In genomic region chr13:41286370-41286769, GRCh38 we compare ENCODE assay signal across 16 cellular contexts. TPM values are rescaled to one million over a fixed set of nuclear protein-coding genes. Genes with fewer than 3 reads are reported as not detected.
A peak's percentile ranks its signal among the peaks of the same experiment; 100 is the strongest.
DNase-seq lines count a peak whose midpoint lies in the region; ATAC-seq and TF ChIP-seq lines count a peak whose summit lies in the region.
"Had no signal": no experiment of that assay in that cellular context is flagged by ENCODE, and none has a peak within 500 bp of the region (broad histone marks: within the 10 kb centered on the region; RNA-seq: fewer than 3 reads in every experiment).

No MANE protein-coding gene starts in this region.

- no peak overlapping the region for H3K4me3 ChIP-seq in DND-41 (ENCODE audit: low read depth in 1 of 2, low read length in 2 of 2)
- H3K4me3 ChIP-seq: HAP-1 had no signal

- H3K9me3 ChIP-seq in DND-41 (ENCODE audit: insufficient read depth, low read length, severe bottlenecking) (no peaks in the 10 kb centered on the region), T-helper 17 cell (ENCODE audit: control insufficient read depth, low read length, poor library complexity, severe bottlenecking) (no peaks in the 10 kb centered on the region)

- peaks cover 7% of the 10 kb centered on the region for H3K36me3 Mint-ChIP-seq in activated naive CD4-positive, alpha-beta T cell treated with anti-CD3 and anti-CD28 coated beads, Interleukin-2, amount 50 U/mL, for 24 hours
- H3K36me3 Mint-ChIP-seq in activated naive CD4-positive, alpha-beta T cell treated with anti-CD3 and anti-CD28 coated beads, Interleukin-2, amount 10 ng/mL, durations not matched to agents 7 days and 5 days: peaks cover 7% of the 10 kb centered on the region
- H3K36me3 Mint-ChIP-seq in T-helper 17 cell (ENCODE audit: low read depth): peaks cover under 1% of the 10 kb centered on the region
- peaks cover 0 to under 1% (median 0%) of the 10 kb centered on the region in 3 donors for H3K36me3 Mint-ChIP-seq in immature natural killer cell

- no peaks in the 10 kb centered on the region for H3K27me3 ChIP-seq in DND-41 (ENCODE audit: insufficient read depth, low read length, poor library complexity)

- no peak for TF ChIP-seq CTCF in DND-41 (IDR thresholded peaks at IDR 0.05; ENCODE audit: borderline replicate concordance, extremely low read depth, low read length, poor library complexity, severe bottlenecking)

- peaks cover 48% of the 10 kb centered on the region for H3K4me1 Mint-ChIP-seq in activated naive CD4-positive, alpha-beta T cell treated with anti-CD3 and anti-CD28 coated beads, Interleukin-2, amount 50 U/mL, for 24 hours
- peaks cover 16% of the 10 kb centered on the region for H3K4me1 Mint-ChIP-seq in activated naive CD4-positive, alpha-beta T cell treated with anti-CD3 and anti-CD28 coated beads, Interleukin-2, amount 10 ng/mL, durations not matched to agents 7 days and 5 days
- H3K4me1 Mint-ChIP-seq in T-helper 17 cell: peaks cover 7% of the 10 kb centered on the region
- no peaks in the 10 kb centered on the region for H3K4me1 Mint-ChIP-seq in immature natural killer cell

- no peak overlapping the region for H3K9ac ChIP-seq in DND-41 (ENCODE audit: low read depth, low read length)

- no peaks in the 10 kb centered on the region for H3K27me3 Mint-ChIP-seq in activated naive CD4-positive, alpha-beta T cell treated with anti-CD3 and anti-CD28 coated beads, Interleukin-2, amount 50 U/mL, for 24 hours
- no peaks in the 10 kb centered on the region for H3K27me3 Mint-ChIP-seq in activated naive CD4-positive, alpha-beta T cell treated with anti-CD3 and anti-CD28 coated beads, Interleukin-2, amount 10 ng/mL, durations not matched to agents 7 days and 5 days
- H3K27me3 Mint-ChIP-seq in T-helper 17 cell (peaks cover 3% of the 10 kb centered on the region), immature natural killer cell (ENCODE audit: low read depth in 3 of 3) (peaks cover 0 to 7% (median 4%) of the 10 kb centered on the region in 3 donors)

- H3K27ac ChIP-seq in DND-41 (ENCODE audit: low read length): no peak overlapping the region
- H3K27ac ChIP-seq: RWPE1 had no signal

- no peak overlapping the region for H2AFZ ChIP-seq in DND-41 (ENCODE audit: low read depth, low read length)

- no peaks in the 10 kb centered on the region for H3K36me3 ChIP-seq in DND-41 (ENCODE audit: insufficient read depth, low read length)
- H3K36me3 ChIP-seq: HAP-1 had no signal

- peak overlapping the region; percentile 71 for H3K4me3 Mint-ChIP-seq in activated naive CD4-positive, alpha-beta T cell treated with anti-CD3 and anti-CD28 coated beads, Interleukin-2, amount 50 U/mL, for 24 hours
- H3K4me3 Mint-ChIP-seq in activated naive CD4-positive, alpha-beta T cell treated with anti-CD3 and anti-CD28 coated beads, Interleukin-2, amount 10 ng/mL, durations not matched to agents 7 days and 5 days: no peak overlapping the region
- H3K4me3 Mint-ChIP-seq in T-helper 17 cell (peak overlapping the region; percentile 43), immature natural killer cell (no peak overlapping the region)

- H3K79me2 ChIP-seq in DND-41 (ENCODE audit: insufficient read depth, low read length): no peaks in the 10 kb centered on the region

- DNase-seq in activated naive CD4-positive, alpha-beta T cell treated with anti-CD3 and anti-CD28 coated beads, Interleukin-2, amount 10 ng/mL, durations not matched to agents 7 days and 5 days: no peak
- DNase-seq in DND-41: no peak
- DNase-seq in T-helper 17 cell: no peak
- DNase-seq in stimulated activated naive CD8-positive, alpha-beta T cell treated with anti-CD3 and anti-CD28 coated beads, Interleukin-15, Interleukin-2, amounts not matched to agents 100 U/mL and 50 U/mL, for 24 hours: no peak
- no peak for DNase-seq in NCI-H510A (lab: John Stamatoyannopoulos, UW)
- DNase-seq in immature natural killer cell: no peak
- DNase-seq: DMS79, KG1, NCI-H1417 treated with DMSO at 0.1 percent for 48 hours, NCI-H1930, NCI-H748 treated with DMSO at 0.1 percent for 48 hours, OCI-M1 had no signal

- H4K20me1 ChIP-seq in DND-41 (ENCODE audit: insufficient read depth, low read length): no peaks in the 10 kb centered on the region

- no peaks in the 10 kb centered on the region for H3K4me1 ChIP-seq in DND-41 (ENCODE audit: insufficient read depth, low read length)
- H3K4me1 ChIP-seq: HAP-1 had no signal

- peak overlapping the region; percentile 98 for H3K27ac Mint-ChIP-seq in activated naive CD4-positive, alpha-beta T cell treated with anti-CD3 and anti-CD28 coated beads, Interleukin-2, amount 50 U/mL, for 24 hours
- no peak overlapping the region for H3K27ac Mint-ChIP-seq in activated naive CD4-positive, alpha-beta T cell treated with anti-CD3 and anti-CD28 coated beads, Interleukin-2, amount 10 ng/mL, durations not matched to agents 7 days and 5 days
- H3K27ac Mint-ChIP-seq in T-helper 17 cell (no peak overlapping the region), immature natural killer cell (no peak overlapping the region)

- CTCF ChIA-PET in activated naive CD4-positive, alpha-beta T cell treated with anti-CD3 and anti-CD28 coated beads, Interleukin-2, amount 10 ng/mL, durations not matched to agents 7 days and 5 days (lab: Charles Lee): no interaction called here

- no peak overlapping the region for H3K4me2 ChIP-seq in DND-41 (ENCODE audit: insufficient read depth, low read length)

- ATAC-seq in DND-41 (ENCODE audit: insufficient read depth, low read depth) (peak; percentile 42; the same call in 1 of the 3 replicates), T-helper 17 cell (no peak), GM18907 (IDR thresholded peaks at IDR 0.05; ENCODE audit: unreplicated experiment) (no peak)
- ATAC-seq in stimulated activated naive CD8-positive, alpha-beta T cell treated with anti-CD3 and anti-CD28 coated beads, Interleukin-15, Interleukin-2, amounts not matched to agents 100 U/mL and 50 U/mL, for 24 hours: peak; percentile 65

- H3K9me3 Mint-ChIP-seq in activated naive CD4-positive, alpha-beta T cell treated with anti-CD3 and anti-CD28 coated beads, Interleukin-2, amount 50 U/mL, for 24 hours: peaks cover 4% of the 10 kb centered on the region
- H3K9me3 Mint-ChIP-seq in activated naive CD4-positive, alpha-beta T cell treated with anti-CD3 and anti-CD28 coated beads, Interleukin-2, amount 10 ng/mL, durations not matched to agents 7 days and 5 days: peaks cover 6% of the 10 kb centered on the region
- peaks cover 0 to 5% (median 0%) of the 10 kb centered on the region in 6 donors for H3K9me3 Mint-ChIP-seq in immature natural killer cell

RNA-seq across cellular contexts. Expression of gene MTRF1, which starts 23.0 kb away (rescaled TPM):
- 10 to 100 TPM; 13.8 to 17.7 TPM for total RNA-seq in T-helper 17 cell
- 1 to 10 TPM; 5.4 to 8.3 (median 7.3) TPM for polyA plus RNA-seq in immature natural killer cell

RNA-seq across cellular contexts. Expression of gene NAA16, which starts 24.7 kb away (rescaled TPM):
- 10 to 100 TPM; 38.3 to 41.5 TPM for total RNA-seq in T-helper 17 cell
- polyA plus RNA-seq in immature natural killer cell: 10 to 100 TPM in 2 of 3 donors, 1 to 10 TPM in 1; 9.0 to 17.1 (median 10.7) TPM

Comparison
In these comparisons a context has a peak if more than half of its experiments do, and no peak if none do; other contexts are left out.
1. H3K4me3 Mint-ChIP-seq: peak in activated naive CD4-positive, alpha-beta T cell treated with anti-CD3 and anti-CD28 coated beads, Interleukin-2, amount 50 U/mL, for 24 hours (single experiment) and T-helper 17 cell (single experiment); none in activated naive CD4-positive, alpha-beta T cell treated with anti-CD3 and anti-CD28 coated beads, Interleukin-2, amount 10 ng/mL, durations not matched to agents 7 days and 5 days (single experiment) and immature natural killer cell (0 of 5).
2. ATAC-seq: peak in DND-41 (single experiment) and stimulated activated naive CD8-positive, alpha-beta T cell treated with anti-CD3 and anti-CD28 coated beads, Interleukin-15, Interleukin-2, amounts not matched to agents 100 U/mL and 50 U/mL, for 24 hours (single experiment); none in T-helper 17 cell (single experiment) and GM18907 (single experiment).